Comparison of ENCODE assay signal across 2 cellular contexts in genomic region chr20:36153204-36153603, GRCh38.
TF ChIP-seq lines count a peak whose summit lies in the region.

No MANE protein-coding gene starts in this region.

TF ChIP-seq in HEK293, 187 proteins besides CTCF, POLR2A, EP300 and RAD21:
- peak; percentile 23; the same call in 1 of the 2 replicates for TF ChIP-seq ZNF341 (tag by site-specific recombination; IDR thresholded peaks at IDR 0.05; ENCODE audit: low read depth)
- no peak for TF ChIP-seq ZNF23 (tag by site-specific recombination; IDR thresholded peaks at IDR 0.05; ENCODE audit: borderline replicate concordance)

TF ChIP-seq in H1, 55 proteins besides CTCF, POLR2A, EP300 and RAD21:
- TF ChIP-seq RXRA (IDR thresholded peaks at IDR 0.05; ENCODE audit: insufficient read depth, low read depth, low read length): no peak
- TF ChIP-seq CTBP2 (IDR thresholded peaks at IDR 0.05; ENCODE audit: borderline replicate concordance, insufficient read depth, insufficient read length, low read length): no peak
- no peak for TF ChIP-seq TAF7 (optimal IDR thresholded peaks at IDR 0.05; ENCODE audit: borderline replicate concordance, low read depth, low read length)
- TF ChIP-seq POLR2AphosphoS5 (IDR thresholded peaks at IDR 0.05; ENCODE audit: low read depth, low read length): no peak
- no peak for TF ChIP-seq CBX5 (IDR thresholded peaks at IDR 0.05; ENCODE audit: low read depth, low read length)
- TF ChIP-seq E2F6 (IDR thresholded peaks at IDR 0.05): no peak
- TF ChIP-seq SRF (IDR thresholded peaks at IDR 0.05; ENCODE audit: low read depth, low read length): no peak
- no peak for TF ChIP-seq CHD2 (IDR thresholded peaks at IDR 0.05; ENCODE audit: low read length)
- no peak for TF ChIP-seq ATF3 (IDR thresholded peaks at IDR 0.05; ENCODE audit: insufficient read depth, low read depth, low read length)
- TF ChIP-seq RFX5 (IDR thresholded peaks at IDR 0.05; ENCODE audit: borderline replicate concordance, low read depth, low read length): no peak
- TF ChIP-seq BRCA1 (IDR thresholded peaks at IDR 0.05; ENCODE audit: low read depth, low read length): no peak
- TF ChIP-seq PHF8 (conservative IDR thresholded peaks at IDR 0.05; ENCODE audit: low read depth, low read length): no peak
- no peak for TF ChIP-seq SIN3A (conservative IDR thresholded peaks at IDR 0.05 in 1 of 2, IDR thresholded peaks at IDR 0.05 in 1 of 2; ENCODE audit: low read depth in 1 of 2, low read length in 2 of 2)
